Comparison of ENCODE assay signal across 14 cellular contexts in the genomic region with DNA sequence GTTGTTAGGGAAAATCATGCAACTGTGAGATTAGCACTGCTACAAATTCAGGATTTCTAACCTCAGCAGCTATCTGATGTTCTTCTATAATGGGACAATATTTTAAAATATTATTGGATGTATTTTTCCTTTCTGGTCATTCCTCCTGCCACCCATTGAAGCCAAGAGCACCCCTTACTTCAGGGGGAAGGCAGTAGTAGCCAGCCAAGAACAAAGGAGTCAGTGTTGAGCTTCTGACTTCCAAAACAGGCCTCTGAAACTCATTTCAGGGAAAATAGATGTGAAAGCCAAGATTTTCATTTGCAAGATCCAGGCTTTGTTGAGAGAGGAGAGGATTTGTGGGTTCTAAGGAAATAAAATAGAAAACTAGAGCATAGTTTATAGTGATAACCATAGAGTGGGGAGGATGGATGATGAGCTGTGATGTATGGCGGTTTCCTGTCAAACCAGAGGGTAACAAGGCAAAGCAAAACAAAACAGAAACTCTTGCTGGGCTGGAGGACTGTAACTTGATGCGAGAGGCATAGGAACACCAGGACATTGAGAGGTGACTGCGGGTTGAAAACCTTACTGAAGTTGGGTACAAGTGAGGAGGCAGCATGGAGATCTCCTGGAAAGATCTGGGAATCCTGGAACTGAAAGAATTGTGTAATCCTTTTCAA.
DNase-seq lines count a peak whose midpoint lies in the region; ATAC-seq and TF ChIP-seq lines count a peak whose summit lies in the region.
"Had no signal": no experiment of that assay in that cellular context is flagged by ENCODE, and none has a peak within 500 bp of the region (broad histone marks: within the 10 kb centered on the region; RNA-seq: fewer than 3 reads in every experiment).

No MANE protein-coding gene starts in this region.

- H3K27me3 ChIP-seq in naive thymus-derived CD4-positive, alpha-beta T cell (ENCODE audit: control insufficient read depth in 2 of 2, insufficient read depth in 2 of 2, low read length in 2 of 2), result no peaks in the 10 kb centered on the region
- H3K27me3 ChIP-seq in MG63, result no peaks in the 10 kb centered on the region
- H3K27me3 ChIP-seq: SJCRH30 had no signal

- TF ChIP-seq CTCF in OCI-LY7 (conservative IDR thresholded peaks at IDR 0.05; ENCODE audit: low read length), result no peak

- ATAC-seq in activated CD4-positive, CD25-positive, alpha-beta regulatory T cell treated with anti-CD3 and anti-CD28 coated beads, Interleukin-2, amount 50 U/mL, for 24 hours, result peak; percentile 68 to 74
- peak; percentile 95 for ATAC-seq in naive thymus-derived CD4-positive, alpha-beta T cell
- no peak for ATAC-seq in GM18511 (IDR thresholded peaks at IDR 0.05; ENCODE audit: unreplicated experiment)

- DNase-seq in activated CD4-positive, CD25-positive, alpha-beta regulatory T cell treated with anti-CD3 and anti-CD28 coated beads, Interleukin-2, amount 50 U/mL, for 72 hours, result no peak
- DNase-seq in OCI-LY7 (ENCODE audit: low spot score) (peak; percentile 7), MG63 (no peak), NCI-H1417 (lab: John Stamatoyannopoulos, UW) (no peak)
- no peak for DNase-seq in activated naive CD8-positive, alpha-beta T cell treated with anti-CD3 and anti-CD28 coated beads for 36 hours
- DNase-seq in naive thymus-derived CD4-positive, alpha-beta T cell, result peak in 7 of 9 donors; percentile 36 to 77 (median 68)
- DNase-seq: erythroblast, MV-4-11, SJCRH30 had no signal

- H3K4me3 ChIP-seq in OCI-LY7 (ENCODE audit: low read depth, low read length, poor library complexity, severe bottlenecking) (no peak overlapping the region), MG63 (no peak overlapping the region)
- H3K4me3 ChIP-seq in naive thymus-derived CD4-positive, alpha-beta T cell (ENCODE audit: low read length), result peak overlapping the region; percentile 34
- H3K4me3 ChIP-seq: SJCRH30 had no signal

- H3K9me3 ChIP-seq in OCI-LY7 (ENCODE audit: low read length) (no peaks in the 10 kb centered on the region), MG63 (no peaks in the 10 kb centered on the region)
- no peaks in the 10 kb centered on the region for H3K9me3 ChIP-seq in naive thymus-derived CD4-positive, alpha-beta T cell (ENCODE audit: control insufficient read depth in 2 of 3, low read length in 3 of 3)
- H3K9me3 ChIP-seq: SJCRH30 had no signal

- POLR2A ChIA-PET in OCI-LY7 (lab: Charles Lee), result interaction anchor here (1.0 to 1.2 kb wide), 2 partner anchors 7 to 12 kb away, joined by 3 to 4 read pairs; no protein-coding TSS in a partner anchor
- POLR2A ChIA-PET in naive thymus-derived CD4-positive, alpha-beta T cell (lab: Charles Lee), result interaction anchor here (0.8 to 2.8 kb wide), 5 partner anchors 10 to 168 kb away, joined by 3 to 18 read pairs (median 3); no protein-coding TSS in a partner anchor

- intact Hi-C loops in OCI-LY7 (cut with micrococcal nuclease; ENCODE audit: unreplicated experiment), result no loop called here
- intact Hi-C loops in naive thymus-derived CD4-positive, alpha-beta T cell (cut with micrococcal nuclease), result loop anchor here (1.0 kb wide), 6 partner anchors 13 to 230 kb away; no protein-coding TSS in a partner anchor

- no TSS peak for BruUV-seq in OCI-LY7 (replicated peaks; lab: Mats Ljungman, UMichigan)

- H3K36me3 ChIP-seq in OCI-LY7 (ENCODE audit: insufficient read depth, low read length) (no peaks in the 10 kb centered on the region), MG63 (no peaks in the 10 kb centered on the region)
- no peaks in the 10 kb centered on the region for H3K36me3 ChIP-seq in naive thymus-derived CD4-positive, alpha-beta T cell (ENCODE audit: control insufficient read depth in 2 of 3, insufficient read depth in 3 of 3, low read length in 3 of 3)
- H3K36me3 ChIP-seq: SJCRH30 had no signal

- CTCF ChIA-PET in OCI-LY7 (lab: Charles Lee; ENCODE audit: unreplicated experiment), result no interaction called here
- CTCF ChIA-PET in naive thymus-derived CD4-positive, alpha-beta T cell (lab: Charles Lee), result interaction anchor here (0.6 to 1.5 kb wide), 3 partner anchors 12 to 230 kb away, joined by 3 to 4 read pairs (median 3); no protein-coding TSS in a partner anchor

- no peaks in the 10 kb centered on the region for H3K4me1 ChIP-seq in OCI-LY7 (ENCODE audit: insufficient read depth, low read length, poor library complexity, severe bottlenecking)
- H3K4me1 ChIP-seq in naive thymus-derived CD4-positive, alpha-beta T cell (ENCODE audit: control insufficient read depth in 2 of 2, insufficient read depth in 2 of 2, low read length in 2 of 2), result peaks cover 12 to 37% of the 10 kb centered on the region in 2 donors

- no peaks in the 10 kb centered on the region for H3K79me2 ChIP-seq in OCI-LY7 (ENCODE audit: insufficient read depth, low read depth, low read length)

- H3K36me3 Mint-ChIP-seq in activated naive CD8-positive, alpha-beta T cell treated with anti-CD3 and anti-CD28 coated beads for 36 hours, result no peaks in the 10 kb centered on the region
- H3K36me3 Mint-ChIP-seq in naive thymus-derived CD4-positive, alpha-beta T cell, result peaks cover 0 to 2% (median 0%) of the 10 kb centered on the region in 5 donors

- H3K27me3 Mint-ChIP-seq in activated naive CD8-positive, alpha-beta T cell treated with anti-CD3 and anti-CD28 coated beads for 36 hours, result no peaks in the 10 kb centered on the region
- peaks cover 0 to 2% (median 0%) of the 10 kb centered on the region in 5 donors for H3K27me3 Mint-ChIP-seq in naive thymus-derived CD4-positive, alpha-beta T cell

- H3K4me1 Mint-ChIP-seq in activated naive CD8-positive, alpha-beta T cell treated with anti-CD3 and anti-CD28 coated beads for 36 hours, result peaks cover 40% of the 10 kb centered on the region
- H3K4me1 Mint-ChIP-seq in naive thymus-derived CD4-positive, alpha-beta T cell, result peaks cover 32 to 79% (median 63%) of the 10 kb centered on the region in 7 donors

- no peaks in the 10 kb centered on the region for H4K20me1 ChIP-seq in OCI-LY7 (ENCODE audit: insufficient read depth, low read length)

- peak overlapping the region; percentile 69 for H3K27ac Mint-ChIP-seq in activated naive CD8-positive, alpha-beta T cell treated with anti-CD3 and anti-CD28 coated beads for 36 hours
- H3K27ac Mint-ChIP-seq in naive thymus-derived CD4-positive, alpha-beta T cell, result peak overlapping the region; percentile 89 to 98 (median 93)

- H2AFZ ChIP-seq in OCI-LY7 (ENCODE audit: low read length), result peak overlapping the region; percentile 44; the same call in 1 of the 2 replicates

- H3K4me3 Mint-ChIP-seq in activated naive CD8-positive, alpha-beta T cell treated with anti-CD3 and anti-CD28 coated beads for 36 hours, result peak overlapping the region; percentile 49
- H3K4me3 Mint-ChIP-seq in naive thymus-derived CD4-positive, alpha-beta T cell, result peak overlapping the region; percentile 51 to 91 (median 76)

- no peaks in the 10 kb centered on the region for H3K9me3 Mint-ChIP-seq in activated naive CD8-positive, alpha-beta T cell treated with anti-CD3 and anti-CD28 coated beads for 36 hours
- peaks cover 0 to 1% (median 0%) of the 10 kb centered on the region in 11 donors for H3K9me3 Mint-ChIP-seq in naive thymus-derived CD4-positive, alpha-beta T cell

- no peak overlapping the region for H3K4me2 ChIP-seq in OCI-LY7 (ENCODE audit: low read length)

- H3K27ac ChIP-seq in OCI-LY7 (ENCODE audit: low read depth, low read length, poor library complexity, severe bottlenecking), result no peak overlapping the region
- H3K27ac ChIP-seq in naive thymus-derived CD4-positive, alpha-beta T cell (ENCODE audit: low read depth, low read length), result peak overlapping the region; percentile 68
- H3K27ac ChIP-seq: 22Rv1, C4-2B, SJCRH30, VCaP had no signal

- H3K9me2 ChIP-seq in OCI-LY7 (ENCODE audit: insufficient read depth, low read length), result no peaks in the 10 kb centered on the region

Comparison
In these comparisons a context has a peak if more than half of its experiments do, and no peak if none do; other contexts are left out.
1. DNase-seq: peak in OCI-LY7 (single experiment) and naive thymus-derived CD4-positive, alpha-beta T cell (7 of 9); none in activated CD4-positive, CD25-positive, alpha-beta regulatory T cell treated with anti-CD3 and anti-CD28 coated beads, Interleukin-2, amount 50 U/mL, for 72 hours (single experiment), activated naive CD8-positive, alpha-beta T cell treated with anti-CD3 and anti-CD28 coated beads for 36 hours (single experiment), MG63 (single experiment) and NCI-H1417 (0 of 3).